In genomic region chr17:2399572-2400473, GRCh38 we compare ENCODE assay signal across 7 cellular contexts. TPM values are rescaled to one million over a fixed set of nuclear protein-coding genes. Genes with fewer than 3 reads are reported as not detected.
DNase-seq lines count a peak whose midpoint lies in the region; ATAC-seq, FAIRE-seq and TF ChIP-seq lines count a peak whose summit lies in the region.

No MANE protein-coding gene starts in this region.

- H3K27me3 ChIP-seq in gastrocnemius medialis: no peaks in the 10 kb centered on the region

- H3K36me3 ChIP-seq in gastrocnemius medialis: no peaks in the 10 kb centered on the region

- H3K4me1 Mint-ChIP-seq in brain: peaks cover 66% of the 10 kb centered on the region

- H3K27ac Mint-ChIP-seq in brain: peak overlapping the region; percentile 96 to 100 (median 99)

- no peaks in the 10 kb centered on the region for H3K36me3 Mint-ChIP-seq in brain

- TF ChIP-seq POLR2A in gastrocnemius medialis (IDR thresholded peaks at IDR 0.05): peak; percentile 96 to 98

- H3K4me3 ChIP-seq in iPS-11a (ENCODE audit: low read depth, low read length) (peak overlapping the region; percentile 94), gastrocnemius medialis (peak overlapping the region; percentile 63 to 89 (median 85))

- peak overlapping the region; percentile 97 to 99 (median 99) for H3K27ac ChIP-seq in gastrocnemius medialis

- intact Hi-C loops in gastrocnemius medialis (cut with DNase I; ENCODE audit: low total_unique reads): loop anchor here (2.0 to 10.0 kb wide), 6 partner anchors 63 to 1965 kb away; partner anchors contain the start of genes CLUH, PAFAH1B1, SGSM2 and TSR1

- H3K9me3 ChIP-seq in gastrocnemius medialis: no peaks in the 10 kb centered on the region

- DNase-seq in GM18507 (ENCODE audit: extremely low spot score, insufficient read length, low read depth) (no peak), NCI-H2029 (lab: John Stamatoyannopoulos, UW) (peak; percentile 83), UCSD-AML1 (lab: John Stamatoyannopoulos, UW; ENCODE audit: unreplicated experiment) (peak; percentile 97), gastrocnemius medialis (peak; percentile 92 to 97)

- in situ Hi-C loops in gastrocnemius medialis (cut with MboI; ENCODE audit: low sequenced_read_pairs in 4 of 4): loop anchor here in 1 of 4 donors (25.0 kb wide), 1 partner anchor 312 kb away; the partner anchor contains the start of gene CLUH

- H3K4me3 Mint-ChIP-seq in brain: peak overlapping the region; percentile 89 to 100 (median 98)

- H3K4me1 ChIP-seq in gastrocnemius medialis: peaks cover 55 to 63% of the 10 kb centered on the region in 2 donors

- ATAC-seq in HG02885 (IDR thresholded peaks at IDR 0.05; ENCODE audit: poor library complexity, unreplicated experiment) (peak; percentile 40), gastrocnemius medialis (peak; percentile 40 to 48)

- FAIRE-seq in GM18507 (lab: Jason Lieb, UNC): peak; percentile 95

- peaks cover 15% of the 10 kb centered on the region for H3K27me3 Mint-ChIP-seq in brain

- H3K9me3 Mint-ChIP-seq in brain: no peaks in the 10 kb centered on the region

- no peak for TF ChIP-seq CTCF in brain (conservative IDR thresholded peaks at IDR 0.05)
- peak in 1 of 5 experiments; percentile 35 for TF ChIP-seq CTCF in gastrocnemius medialis (IDR thresholded peaks at IDR 0.05 in 4 of 5, conservative IDR thresholded peaks at IDR 0.05 in 1 of 5)

RNA-seq across cellular contexts. Expression of gene MNT, which starts 1.0 kb away (rescaled TPM):
- polyA plus RNA-seq in brain (ENCODE audit: insufficient read depth, low read depth, low replicate concordance): 17.4 TPM
- 1 to 10 TPM; 2.9 to 5.4 (median 4.2) TPM for total RNA-seq in gastrocnemius medialis
